In genomic region chr3:116423365-116423764, GRCh38 we compare ENCODE assay signal across 14 cellular contexts. TPM values are rescaled to one million over a fixed set of nuclear protein-coding genes. Genes with fewer than 3 reads are reported as not detected.
DNase-seq lines count a peak whose midpoint lies in the region; ATAC-seq and TF ChIP-seq lines count a peak whose summit lies in the region.
"Had no signal": no experiment of that assay in that cellular context is flagged by ENCODE, and none has a peak within 500 bp of the region (broad histone marks: within the 10 kb centered on the region; RNA-seq: fewer than 3 reads in every experiment).

No MANE protein-coding gene starts in this region.

- H3K27ac Mint-ChIP-seq in WTC11 = peak overlapping the region; percentile 13; the same call in 1 of the 2 replicates
- H3K27ac Mint-ChIP-seq: activated naive CD8-positive, alpha-beta T cell treated with anti-CD3 and anti-CD28 coated beads, Interleukin-2, amount 50 U/mL, for 24 hours had no signal

- CTCF ChIA-PET in WTC11 (lab: Charles Lee) = interaction anchor here (0.7 kb wide), 1 partner anchor 20 kb away, joined by 3 read pairs; no protein-coding TSS in a partner anchor

- H3K4me3 Mint-ChIP-seq in WTC11 = no peak overlapping the region
- H3K4me3 Mint-ChIP-seq: activated naive CD8-positive, alpha-beta T cell treated with anti-CD3 and anti-CD28 coated beads, Interleukin-2, amount 50 U/mL, for 24 hours had no signal

- no peak for TF ChIP-seq CTCF in WTC11 (IDR thresholded peaks at IDR 0.05)

- intact Hi-C loops in left colon (cut with DNase I, micrococcal nuclease) (no loop called here), Right ventricle myocardium superior (cut with DNase I) (no loop called here)

- DNase-seq in NCI-H345 (lab: John Stamatoyannopoulos, UW) (peak; percentile 3), NCI-H345 treated with DMSO at 0.1 percent for 48 hours (lab: John Stamatoyannopoulos, UW; ENCODE audit: unreplicated experiment) (no peak), WTC11 (ENCODE audit: low spot score) (no peak), iPS-NIHi11 (ENCODE audit: low spot score) (peak; percentile 13), substantia nigra (lab: John Stamatoyannopoulos, UW) (peak in 36 of 49 donors; percentile 6 to 86 (median 32)), left colon (no peak), Right ventricle myocardium superior (no peak)
- DNase-seq: activated naive CD8-positive, alpha-beta T cell treated with anti-CD3 and anti-CD28 coated beads, Interleukin-2, amount 50 U/mL, for 24 hours; EL; T-helper 9 cell; upper lobe of right lung had no signal

- ATAC-seq in WTC11 (peak; percentile 82), left colon (no peak), GM21390 (IDR thresholded peaks at IDR 0.05; ENCODE audit: unreplicated experiment) (no peak), Right ventricle myocardium superior (ENCODE audit: poor library complexity) (no peak)
- ATAC-seq: activated naive CD8-positive, alpha-beta T cell treated with anti-CD3 and anti-CD28 coated beads, Interleukin-2, amount 50 U/mL, for 24 hours; upper lobe of right lung had no signal

- POLR2A ChIA-PET in WTC11 (lab: Charles Lee) = no interaction called here

- H3K36me3 Mint-ChIP-seq in WTC11 = no peaks in the 10 kb centered on the region

- peak overlapping the region; percentile 63 for H3K27ac ChIP-seq in substantia nigra (ENCODE audit: low read depth, low read length, poor library complexity, severe bottlenecking)
- H3K27ac ChIP-seq: KMS-11, parathyroid adenoma, upper lobe of right lung had no signal

- H3K4me1 Mint-ChIP-seq in WTC11 = peaks cover 15% of the 10 kb centered on the region
- H3K4me1 Mint-ChIP-seq: activated naive CD8-positive, alpha-beta T cell treated with anti-CD3 and anti-CD28 coated beads, Interleukin-2, amount 50 U/mL, for 24 hours had no signal

- no peaks in the 10 kb centered on the region for H3K9me3 Mint-ChIP-seq in WTC11
- H3K9me3 Mint-ChIP-seq: activated naive CD8-positive, alpha-beta T cell treated with anti-CD3 and anti-CD28 coated beads, Interleukin-2, amount 50 U/mL, for 24 hours had no signal

- H3K27me3 Mint-ChIP-seq in WTC11 (ENCODE audit: low read depth) = no peaks in the 10 kb centered on the region
- H3K27me3 Mint-ChIP-seq: activated naive CD8-positive, alpha-beta T cell treated with anti-CD3 and anti-CD28 coated beads, Interleukin-2, amount 50 U/mL, for 24 hours had no signal

TF ChIP-seq in WTC11, 78 proteins besides CTCF, POLR2A, EP300 and RAD21:
- TF ChIP-seq ZNF396 (CRISPR knock-in tag; IDR thresholded peaks at IDR 0.05; ENCODE audit: borderline replicate concordance) (no peak), FOXP4 (CRISPR knock-in tag; IDR thresholded peaks at IDR 0.05) (no peak), ZNF281 (CRISPR knock-in tag; IDR thresholded peaks at IDR 0.05) (no peak), CREB1 (CRISPR knock-in tag; IDR thresholded peaks at IDR 0.05) (no peak), NFATC4 (CRISPR knock-in tag; IDR thresholded peaks at IDR 0.05) (no peak), JUN (CRISPR knock-in tag; IDR thresholded peaks at IDR 0.05) (no peak), TP53 (CRISPR knock-in tag; IDR thresholded peaks at IDR 0.05) (no peak), SMAD3 (CRISPR knock-in tag; IDR thresholded peaks at IDR 0.05; ENCODE audit: borderline replicate concordance) (no peak)

RNA-seq across cellular contexts. Expression of gene LSAMP, which starts 21.9 kb away (rescaled TPM):
- 3.6 to 5.9 TPM (median 5.7 TPM) in 3 replicates for total RNA-seq in WTC11 (2021)
- total RNA-seq in left colon = 1 to 10 TPM in 1 of 2 donors, under 1 TPM in 1; 0.89 to 5.1 TPM
- 5.2 TPM for total RNA-seq in Right ventricle myocardium superior

Comparison
In these comparisons a context has a peak if more than half of its experiments do, and no peak if none do; other contexts are left out.
1. DNase-seq: peak in NCI-H345 (single experiment), iPS-NIHi11 (single experiment) and substantia nigra (36 of 49); none in NCI-H345 treated with DMSO at 0.1 percent for 48 hours (single experiment), WTC11 (single experiment), left colon (0 of 2) and Right ventricle myocardium superior (single experiment).